9 cellular contexts compared by ENCODE assay signal in genomic region chr13:110306960-110307696, GRCh38. TPM values are rescaled to one million over a fixed set of nuclear protein-coding genes. Genes with fewer than 3 reads are reported as not detected.
DNase-seq lines count a peak whose midpoint lies in the region; ATAC-seq and TF ChIP-seq lines count a peak whose summit lies in the region.
"Had no signal": no experiment of that assay in that cellular context is flagged by ENCODE, and none has a peak within 500 bp of the region (broad histone marks: within the 10 kb centered on the region; RNA-seq: fewer than 3 reads in every experiment).

Gene COL4A1 (minus strand): TSS chr13:110307157. CDS start chr13:110307027, 130 bp downstream.
Gene COL4A2 (plus strand): TSS chr13:110307284. CDS start chr13:110307904, 620 bp downstream.

- H3K9me3 ChIP-seq in iPS-18a (ENCODE audit: control insufficient read depth, low read depth, low read length) (no peaks in the 10 kb centered on the region), skeletal muscle tissue (ENCODE audit: control insufficient read depth in 3 of 3, low read length in 3 of 3) (no peaks in the 10 kb centered on the region), BE2C (no peaks in the 10 kb centered on the region)

- DNase-seq in HFF-Myc (ENCODE audit: extremely low read depth, low read depth) (no peak), astrocyte of the cerebellum (ENCODE audit: low read depth) (no peak), BE2C (no peak)
- DNase-seq: naive B cell had no signal

- TF ChIP-seq CTCF in HFF-Myc (IDR thresholded peaks at IDR 0.05; ENCODE audit: low read depth, low read length, missing control alignments) (no peak), astrocyte of the cerebellum (IDR thresholded peaks at IDR 0.05; ENCODE audit: low read depth, low read length, missing control alignments) (no peak), BE2C (IDR thresholded peaks at IDR 0.05; ENCODE audit: low read depth, low read length) (no peak)

- H3K27ac ChIP-seq in iPS-18a (ENCODE audit: low read length) (no peak within 1 kb of the TSS), skeletal muscle tissue (ENCODE audit: low read depth, low read length) (peak within 1 kb of the TSS; percentile 85)

- H3K4me3 ChIP-seq in HFF-Myc (replicated peaks; ENCODE audit: low read depth, low read length) (peak within 1 kb of the TSS; percentile 87), astrocyte of the cerebellum (ENCODE audit: low read depth, low read length) (peak within 1 kb of the TSS; percentile 64), iPS-18a (ENCODE audit: low read length) (peak within 1 kb of the TSS; percentile 85), skeletal muscle tissue (ENCODE audit: low read length in 3 of 3) (peak within 1 kb of the TSS; percentile 79 to 93 (median 81)), BE2C (ENCODE audit: low read depth, low read length) (no peak within 1 kb of the TSS; the same call in 1 of the 2 replicates)

- H3K27me3 ChIP-seq in iPS-18a (ENCODE audit: control insufficient read depth, insufficient read depth, low read length) (peaks cover 35% of the 10 kb centered on the region), skeletal muscle tissue (ENCODE audit: control insufficient read depth in 3 of 3, insufficient read depth in 3 of 3, low read length in 3 of 3) (peaks cover 32 to 72% (median 52%) of the 10 kb centered on the region in 3 donors), BE2C (peaks cover 98% of the 10 kb centered on the region)

- in situ Hi-C loops in astrocyte of the cerebellum (cut with HindIII; ENCODE audit: low sequenced_read_pairs), result no loop called here

- H3K36me3 ChIP-seq in iPS-18a (ENCODE audit: control insufficient read depth, low read depth, low read length) (peaks cover 10% of the 10 kb centered on the region), skeletal muscle tissue (ENCODE audit: control insufficient read depth in 3 of 3, insufficient read depth in 3 of 3, low read length in 3 of 3) (peaks cover 0 to 4% (median 0%) of the 10 kb centered on the region in 3 donors), BE2C (no peaks in the 10 kb centered on the region)

- H3K4me1 ChIP-seq in iPS-18a (ENCODE audit: control insufficient read depth, low read depth, low read length) (peaks cover 16% of the 10 kb centered on the region), skeletal muscle tissue (ENCODE audit: control insufficient read depth in 3 of 3, insufficient read depth in 3 of 3, low read length in 3 of 3) (peaks cover 31 to 54% (median 38%) of the 10 kb centered on the region in 3 donors), BE2C (no peaks in the 10 kb centered on the region)

- H3K9ac ChIP-seq in iPS-18a (ENCODE audit: low read length) (peak within 1 kb of the TSS; percentile 78), skeletal muscle tissue (ENCODE audit: low read depth in 1 of 3, low read length in 3 of 3) (peak within 1 kb of the TSS; percentile 74 to 85 (median 76))

- no peak for ATAC-seq in HG03159 (IDR thresholded peaks at IDR 0.05; ENCODE audit: unreplicated experiment)
- ATAC-seq in HG03342 (IDR thresholded peaks at IDR 0.05; ENCODE audit: unreplicated experiment), result no peak
- no peak for ATAC-seq in GM21619 (IDR thresholded peaks at IDR 0.05; ENCODE audit: unreplicated experiment)

RNA-seq across cellular contexts. Expression of gene COL4A1, which starts in this region (rescaled TPM):
- 774 TPM for total RNA-seq in skeletal muscle tissue
- polyA plus RNA-seq in BE2C (2012; ENCODE audit: insufficient read depth, insufficient read length, low read depth), result 4.1 TPM

RNA-seq across cellular contexts. Expression of gene COL4A2, which starts in this region (rescaled TPM):
- total RNA-seq in skeletal muscle tissue, result 511 TPM
- polyA plus RNA-seq in BE2C (2012; ENCODE audit: insufficient read depth, insufficient read length, low read depth), result 11.5 TPM
